Comparison of ENCODE assay signal across 8 cellular contexts in the genomic region with DNA sequence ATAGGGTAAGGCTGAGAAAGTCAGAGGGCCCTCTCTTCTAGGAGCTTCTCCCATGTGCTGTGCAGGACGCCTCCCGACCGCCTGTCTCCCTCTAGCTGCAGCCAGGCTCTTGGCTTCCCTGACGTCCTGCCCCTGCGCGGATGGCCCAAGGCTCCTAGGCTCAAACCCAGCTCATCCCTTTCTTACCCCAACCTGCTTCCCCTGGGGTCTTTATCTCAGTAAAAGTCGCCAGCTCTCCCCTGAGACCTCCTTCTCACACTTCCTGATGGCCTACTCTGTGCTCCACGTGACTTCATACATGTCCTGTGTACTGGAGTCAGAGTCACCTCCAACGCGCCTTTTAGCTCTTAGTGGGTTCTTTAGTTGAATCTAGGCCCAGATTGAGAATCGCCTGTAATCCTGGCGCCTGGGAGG. TPM values are rescaled to one million over a fixed set of nuclear protein-coding genes. Genes with fewer than 3 reads are reported as not detected.
DNase-seq lines count a peak whose midpoint lies in the region; ATAC-seq, FAIRE-seq and TF ChIP-seq lines count a peak whose summit lies in the region.

No MANE protein-coding gene starts in this region.

- H3K36me3 ChIP-seq in BLaER1 (peaks cover 24% of the 10 kb centered on the region), small intestine (ENCODE audit: control insufficient read depth in 2 of 2, insufficient read depth in 2 of 2, low read length in 2 of 2) (peaks cover 0 to 3% of the 10 kb centered on the region in 2 donors)

- H3K4me1 ChIP-seq in BLaER1 (peaks cover 28% of the 10 kb centered on the region), small intestine (ENCODE audit: control insufficient read depth in 2 of 2, insufficient read depth in 1 of 2, low read depth in 1 of 2, low read length in 1 of 2) (no peaks in the 10 kb centered on the region)

- ATAC-seq in GM19455 (IDR thresholded peaks at IDR 0.05; ENCODE audit: unreplicated experiment) = peak; percentile 41

- no peaks in the 10 kb centered on the region for H3K27me3 Mint-ChIP-seq in T-helper 2 cell treated with Interferon-gamma antibody and Interleukin-4, amounts not matched to agents 5 μg/mL and 100 μg/mL, for 36 hours (ENCODE audit: low read depth)
- H3K27me3 Mint-ChIP-seq in brain = peaks cover 5% of the 10 kb centered on the region

- peak overlapping the region; percentile 84 for H3K4me3 ChIP-seq in BLaER1
- peak overlapping the region; percentile 71 to 85 for H3K4me3 ChIP-seq in small intestine (ENCODE audit: low read depth in 1 of 2, low read length in 2 of 2)

- H3K9ac ChIP-seq in BLaER1 = peak overlapping the region; percentile 93

- no peak for FAIRE-seq in small intestine (lab: Jason Lieb, UNC)

- peaks cover 15% of the 10 kb centered on the region for H3K36me3 Mint-ChIP-seq in T-helper 2 cell treated with Interferon-gamma antibody and Interleukin-4, amounts not matched to agents 5 μg/mL and 100 μg/mL, for 36 hours (ENCODE audit: low read depth)
- H3K36me3 Mint-ChIP-seq in brain = peaks cover 19% of the 10 kb centered on the region

- H3K27me3 ChIP-seq in BLaER1 = no peaks in the 10 kb centered on the region
- H3K27me3 ChIP-seq in small intestine (ENCODE audit: control insufficient read depth in 2 of 2, insufficient read depth in 2 of 2, low read length in 2 of 2) = no peaks in the 10 kb centered on the region

- no peaks in the 10 kb centered on the region for H3K9me3 Mint-ChIP-seq in T-helper 2 cell treated with Interferon-gamma antibody and Interleukin-4, amounts not matched to agents 5 μg/mL and 100 μg/mL, for 36 hours
- H3K9me3 Mint-ChIP-seq in brain = peaks cover 0 to 3% (median 0%) of the 10 kb centered on the region in 5 experiments

- H3K9me3 ChIP-seq in BLaER1 (no peaks in the 10 kb centered on the region), small intestine (ENCODE audit: control insufficient read depth, low read depth) (no peaks in the 10 kb centered on the region)

- DNase-seq in MV-4-11 (lab: John Stamatoyannopoulos, UW) (peak; percentile 69), iPS-NIHi11 (ENCODE audit: low spot score) (peak; percentile 72), small intestine (peak; percentile 87), NCI-H524 treated with DMSO at 0.1 percent for 48 hours (lab: John Stamatoyannopoulos, UW) (no peak)
- peak; percentile 70 for DNase-seq in T-helper 2 cell treated with Interferon-gamma antibody and Interleukin-4, amounts not matched to agents 5 μg/mL and 100 μg/mL, for 36 hours (ENCODE audit: low spot score)

- H3K4me1 Mint-ChIP-seq in T-helper 2 cell treated with Interferon-gamma antibody and Interleukin-4, amounts not matched to agents 5 μg/mL and 100 μg/mL, for 36 hours (ENCODE audit: low read depth) = peaks cover 30% of the 10 kb centered on the region
- H3K4me1 Mint-ChIP-seq in brain = peaks cover 54% of the 10 kb centered on the region

- peak; percentile 51 to 67 for TF ChIP-seq CTCF in brain (conservative IDR thresholded peaks at IDR 0.05)

- H3K4me3 Mint-ChIP-seq in T-helper 2 cell treated with Interferon-gamma antibody and Interleukin-4, amounts not matched to agents 5 μg/mL and 100 μg/mL, for 36 hours = peak overlapping the region; percentile 96
- H3K4me3 Mint-ChIP-seq in brain = peak overlapping the region; percentile 90 to 95 (median 94)

- H3K4me2 ChIP-seq in BLaER1 = peak overlapping the region; percentile 91

- peak overlapping the region; percentile 98 for H3K27ac Mint-ChIP-seq in T-helper 2 cell treated with Interferon-gamma antibody and Interleukin-4, amounts not matched to agents 5 μg/mL and 100 μg/mL, for 36 hours
- H3K27ac Mint-ChIP-seq in brain = peak overlapping the region; percentile 95 to 97 (median 97)

- no peaks in the 10 kb centered on the region for H4K20me1 ChIP-seq in BLaER1

- H3K27ac ChIP-seq in BLaER1 (peak overlapping the region; percentile 97), small intestine (ENCODE audit: low read depth in 1 of 2, low read length in 1 of 2) (peak overlapping the region; percentile 90 to 96)

- WGBS in small intestine, 3 donors = 22 to 27% (median 23%) methylated on average over 12 of the region's 12 CpGs

RNA-seq across cellular contexts. Expression of a gene that starts 1.1 kb away (rescaled TPM):
- polyA plus RNA-seq in brain (ENCODE audit: insufficient read depth, low read depth, low replicate concordance) = 17.6 TPM
- polyA plus RNA-seq in small intestine = 1 to 10 TPM; 7.6 to 9.8 (median 7.8) TPM

RNA-seq across cellular contexts. Expression of a gene that starts 9.4 kb away (rescaled TPM):
- polyA plus RNA-seq in brain (ENCODE audit: insufficient read depth, low read depth, low replicate concordance) = 64.6 TPM
- polyA plus RNA-seq in small intestine = 10 to 100 TPM; 42.7 to 71.6 (median 48.9) TPM

RNA-seq across cellular contexts. Expression of a gene that starts 22.4 kb away (rescaled TPM):
- polyA plus RNA-seq in brain (ENCODE audit: insufficient read depth, low read depth, low replicate concordance) = 10.6 TPM
- polyA plus RNA-seq in small intestine = 1 to 10 TPM; 5.4 to 6.3 (median 6.0) TPM

RNA-seq across cellular contexts. Expression of a gene that starts 35.7 kb away (rescaled TPM):
- polyA plus RNA-seq in brain (ENCODE audit: insufficient read depth, low read depth, low replicate concordance) (25.1 TPM), small intestine (10 to 100 TPM; 16.3 to 46.7 (median 32.4) TPM)

RNA-seq across cellular contexts. Expression of a gene that starts 49.7 kb away (rescaled TPM):
- polyA plus RNA-seq in brain (ENCODE audit: insufficient read depth, low read depth, low replicate concordance) (13.3 TPM), small intestine (1 to 10 TPM; 1.9 to 6.0 (median 2.2) TPM)
